8 cellular contexts compared by ENCODE assay signal in genomic region chr12:47306733-47307679, GRCh38.
A peak's percentile ranks its signal among the peaks of the same experiment; 100 is the strongest.
DNase-seq lines count a peak whose midpoint lies in the region; ATAC-seq and TF ChIP-seq lines count a peak whose summit lies in the region.
"Not testable (repeated sequence)": the region's sequence is repeated elsewhere in the genome, so short reads cannot be mapped to it uniquely, and the experiment has no call there.

No MANE protein-coding gene starts in this region.

- peak overlapping the region; percentile 66 to 92 (median 91) for H3K27ac Mint-ChIP-seq in CD4-positive, CD25-positive, alpha-beta regulatory T cell

- H3K36me3 Mint-ChIP-seq in CD4-positive, CD25-positive, alpha-beta regulatory T cell = not testable (repeated sequence)

- H3K4me3 ChIP-seq in CD4-positive, CD25-positive, alpha-beta regulatory T cell (ENCODE audit: low read depth, low read length) = peak overlapping the region; percentile 96
- H3K4me3 ChIP-seq in neutrophil (ENCODE audit: low read depth in 1 of 2, low read length in 1 of 2) = peak overlapping the region; percentile 32 to 46

- peak overlapping the region; percentile 65 for H3K27ac ChIP-seq in CD4-positive, CD25-positive, alpha-beta regulatory T cell (ENCODE audit: insufficient read depth, low read length, poor library complexity, severe bottlenecking)
- H3K27ac ChIP-seq in neutrophil = peak overlapping the region; percentile 22

- H3K4me1 ChIP-seq in CD4-positive, CD25-positive, alpha-beta regulatory T cell (ENCODE audit: control insufficient read depth, insufficient read depth, low read length, poor library complexity, severe bottlenecking) = peaks cover 15% of the 10 kb centered on the region
- H3K4me1 ChIP-seq in neutrophil (ENCODE audit: control insufficient read depth in 1 of 2, insufficient read depth in 1 of 2, low read depth in 1 of 2, low read length in 1 of 2) = peaks cover 10 to 11% of the 10 kb centered on the region in 2 experiments

- H3K4me3 Mint-ChIP-seq in CD4-positive, CD25-positive, alpha-beta regulatory T cell = peak overlapping the region; percentile 92 to 98 (median 94)

- not testable (repeated sequence) for H3K9me3 ChIP-seq in CD4-positive, CD25-positive, alpha-beta regulatory T cell (ENCODE audit: control insufficient read depth in 2 of 2, low read length in 2 of 2); neutrophil

- H3K9me3 Mint-ChIP-seq in CD4-positive, CD25-positive, alpha-beta regulatory T cell = peaks cover 0 to 12% (median 2%) of the 10 kb centered on the region in 7 donors

- H3K36me3 ChIP-seq in CD4-positive, CD25-positive, alpha-beta regulatory T cell (ENCODE audit: control insufficient read depth, insufficient read depth, low read length); neutrophil: not testable (repeated sequence)

- not testable (repeated sequence) for H3K27me3 Mint-ChIP-seq in CD4-positive, CD25-positive, alpha-beta regulatory T cell

- H3K4me1 Mint-ChIP-seq in CD4-positive, CD25-positive, alpha-beta regulatory T cell = peaks cover 26 to 45% (median 38%) of the 10 kb centered on the region in 4 donors

- TF ChIP-seq CTCF in neutrophil (IDR thresholded peaks at IDR 0.05) = not testable (repeated sequence)

- ATAC-seq in CD4-positive, CD25-positive, alpha-beta regulatory T cell (ENCODE audit: low read depth in 2 of 2) = peak; percentile 44 to 52
- ATAC-seq in GM21529 (IDR thresholded peaks at IDR 0.05; ENCODE audit: unreplicated experiment) (peak; percentile 11), HG03342 (IDR thresholded peaks at IDR 0.05; ENCODE audit: unreplicated experiment) (peak; percentile 15)

- peak; percentile 9 to 79 (median 61) for DNase-seq in CD4-positive, CD25-positive, alpha-beta regulatory T cell
- DNase-seq in T-helper 9 cell = peak; percentile 27
- DNase-seq in activated T-cell treated with anti-CD3 and anti-CD28 coated beads, Interleukin-2, amount 50 U/mL, for 1 hour = peak; percentile 57
- peak; percentile 38 for DNase-seq in central memory CD4-positive, alpha-beta T cell
- peak; percentile 24 for DNase-seq in stimulated activated CD8-positive, alpha-beta memory T cell treated with anti-CD3 and anti-CD28 coated beads, Interleukin-4, amount 100 ng/mL, for 24 hours (ENCODE audit: low read depth)

- not testable (repeated sequence) for H3K27me3 ChIP-seq in CD4-positive, CD25-positive, alpha-beta regulatory T cell (ENCODE audit: control insufficient read depth, insufficient read depth, low read length)
- H3K27me3 ChIP-seq in neutrophil = peaks cover 18% of the 10 kb centered on the region

Comparison
In these comparisons a context has a peak if more than half of its experiments do, and no peak if none do; other contexts are left out.
1. Peak in every context shown above with its lines: DNase-seq, ATAC-seq, H3K4me3 ChIP-seq and H3K27ac ChIP-seq.